ENCODE assay signal across 9 cellular contexts in genomic region chr14:74804219-74804825, GRCh38. TPM values are rescaled to one million over a fixed set of nuclear protein-coding genes. Genes with fewer than 3 reads are reported as not detected.
DNase-seq lines count a peak whose midpoint lies in the region; ATAC-seq, FAIRE-seq and TF ChIP-seq lines count a peak whose summit lies in the region.
"Had no signal": no experiment of that assay in that cellular context is flagged by ENCODE, and none has a peak within 500 bp of the region (broad histone marks: within the 10 kb centered on the region; RNA-seq: fewer than 3 reads in every experiment).

No MANE protein-coding gene starts in this region.

- no peak overlapping the region for H3K27ac ChIP-seq in RWPE1
- H3K27ac ChIP-seq: KMS-11 had no signal

- POLR2A ChIA-PET in RWPE1 (lab: Yijun Ruan, JAX; ENCODE audit: low non-redundant PET), result no interaction called here

- FAIRE-seq in endometrium (lab: Jason Lieb, UNC), result peak; percentile 37

- CTCF ChIA-PET in RWPE1 (lab: Yijun Ruan, JAX), result interaction anchor here (0.6 to 1.4 kb wide), 7 partner anchors 12 to 195 kb away, joined by 3 to 9 read pairs (median 3); partner anchors contain the start of gene LTBP2

- peak; percentile 22 to 66 for DNase-seq in AML-193 (lab: John Stamatoyannopoulos, UW)
- DNase-seq in RWPE1 (ENCODE audit: low spot score), result peak; percentile 44
- DNase-seq in omental fat pad (ENCODE audit: low spot score), result no peak

- ATAC-seq in omental fat pad (ENCODE audit: low FRiP score), result peak; percentile 54
- ATAC-seq in HG02981 (IDR thresholded peaks at IDR 0.05; ENCODE audit: unreplicated experiment), result no peak
- no peak for ATAC-seq in HG02610 (IDR thresholded peaks at IDR 0.05; ENCODE audit: unreplicated experiment)
- ATAC-seq in GM21423 (IDR thresholded peaks at IDR 0.05; ENCODE audit: unreplicated experiment), result no peak

- TF ChIP-seq CTCF in GM12874 (IDR thresholded peaks at IDR 0.05; ENCODE audit: insufficient read depth, low read depth, low read length) (peak; percentile 50; the same call in 1 of the 2 replicates), RWPE1 (conservative IDR thresholded peaks at IDR 0.05; ENCODE audit: low read depth) (peak; percentile 50), omental fat pad (IDR thresholded peaks at IDR 0.05) (no peak)

RNA-seq across cellular contexts. Expression of gene YLPM1, which starts 41.2 kb away (rescaled TPM):
- 10 to 100 TPM; 28.9 to 73.1 (median 47.3) TPM for total RNA-seq in omental fat pad

Comparison
In these comparisons a context has a peak if more than half of its experiments do, and no peak if none do; other contexts are left out.
1. CTCF ChIP-seq: peak in GM12874 (single experiment) and RWPE1 (single experiment); none in omental fat pad (0 of 3).